ENCODE assay signal across 9 cellular contexts in genomic region chr21:42991992-42992740, GRCh38. TPM values are rescaled to one million over a fixed set of nuclear protein-coding genes. Genes with fewer than 3 reads are reported as not detected.
A peak's percentile ranks its signal among the peaks of the same experiment; 100 is the strongest.
DNase-seq lines count a peak whose midpoint lies in the region; ATAC-seq, FAIRE-seq and TF ChIP-seq lines count a peak whose summit lies in the region.
"Had no signal": no experiment of that assay in that cellular context is flagged by ENCODE, and none has a peak within 500 bp of the region (broad histone marks: within the 10 kb centered on the region; RNA-seq: fewer than 3 reads in every experiment).

No MANE protein-coding gene starts in this region.

- BruUV-seq in HepG2 (replicated peaks; lab: Mats Ljungman, UMichigan) = no TSS peak

- no peak overlapping the region for H3K9ac ChIP-seq in liver (ENCODE audit: low read depth in 1 of 2, low read length in 2 of 2)
- H3K9ac ChIP-seq in HepG2 (ENCODE audit: insufficient read depth, low read depth, low read length) = no peak overlapping the region
- no peak overlapping the region for H3K9ac ChIP-seq in duodenal mucosa (ENCODE audit: low read depth in 1 of 2, low read length in 2 of 2)
- H3K9ac ChIP-seq in mesendoderm (ENCODE audit: low read length) = no peak overlapping the region

- H3K4me2 ChIP-seq in HepG2 (ENCODE audit: low read depth, low read length) (no peak overlapping the region), mesendoderm (ENCODE audit: low read length) (no peak overlapping the region)

- no peak for TF ChIP-seq RAD21 in liver (IDR thresholded peaks at IDR 0.05)
- no peak for TF ChIP-seq RAD21 in HepG2 (CRISPR knock-in tag; IDR thresholded peaks at IDR 0.05)

- no peaks in the 10 kb centered on the region for H3K79me2 ChIP-seq in HepG2 (ENCODE audit: insufficient read depth, low read length)
- H3K79me2 ChIP-seq in mesendoderm (ENCODE audit: control insufficient read depth, insufficient read depth, low read length) = no peaks in the 10 kb centered on the region

- H3K27me3 ChIP-seq in liver (ENCODE audit: control insufficient read depth in 4 of 4, insufficient read depth in 4 of 4, low read length in 3 of 4) (no peaks in the 10 kb centered on the region), HepG2 (ENCODE audit: control insufficient read depth in 1 of 2, insufficient read depth in 2 of 2, low read length in 2 of 2) (no peaks in the 10 kb centered on the region), duodenal mucosa (ENCODE audit: control insufficient read depth in 1 of 2, insufficient read depth in 2 of 2, low read length in 2 of 2) (no peaks in the 10 kb centered on the region), mesendoderm (ENCODE audit: insufficient read depth, low read length, poor library complexity) (no peaks in the 10 kb centered on the region)

- DNase-seq in HepG2 (ENCODE audit: low spot score) = no peak
- peak; percentile 86 for DNase-seq in mesendoderm
- no peak for DNase-seq in NCI-H82 (lab: John Stamatoyannopoulos, UW)
- DNase-seq in naive thymus-derived CD8-positive, alpha-beta T cell = no peak
- DNase-seq in inferior parietal cortex (ENCODE audit: extremely low spot score) = no peak
- DNase-seq: cerebellar nuclear complex had no signal

- peak overlapping the region; percentile 35 for H3K56ac ChIP-seq in mesendoderm (ENCODE audit: low read length)

- POLR2A ChIA-PET in HepG2 (lab: Yijun Ruan, JAX) = no interaction called here
- POLR2A ChIA-PET in naive thymus-derived CD8-positive, alpha-beta T cell (lab: Charles Lee) = no interaction called here

- no peaks in the 10 kb centered on the region; the same call in 1 of the 2 replicates for H4K20me1 ChIP-seq in HepG2 (ENCODE audit: insufficient read depth, low read length)

- ATAC-seq in HepG2 (no peak), GM19324 (IDR thresholded peaks at IDR 0.05; ENCODE audit: low FRiP score, unreplicated experiment) (no peak)
- no peak for ATAC-seq in naive thymus-derived CD8-positive, alpha-beta T cell

- in situ Hi-C loops in HepG2 (cut with HindIII; ENCODE audit: extremely low pct_ligation_motif_present, low pct_unique_long_range_greater_than_20kb) = no loop called here

- H3K23ac ChIP-seq in mesendoderm (ENCODE audit: low read length) = no peak overlapping the region

- H3K4ac ChIP-seq in mesendoderm (ENCODE audit: low read depth, low read length) = peak overlapping the region; percentile 56

- H3K9me3 ChIP-seq in liver (ENCODE audit: control insufficient read depth in 4 of 4, low read length in 3 of 4) (no peaks in the 10 kb centered on the region), HepG2 (ENCODE audit: low read length) (no peaks in the 10 kb centered on the region), duodenal mucosa (ENCODE audit: control insufficient read depth in 1 of 2, low read length in 2 of 2) (no peaks in the 10 kb centered on the region)

- H2AK5ac ChIP-seq in mesendoderm (ENCODE audit: low read length) = no peak overlapping the region

- H3K27me3 Mint-ChIP-seq in naive thymus-derived CD8-positive, alpha-beta T cell = no peaks in the 10 kb centered on the region

- H3K18ac ChIP-seq in mesendoderm (ENCODE audit: low read length) = no peak overlapping the region

- no peak overlapping the region for H3K4me3 Mint-ChIP-seq in naive thymus-derived CD8-positive, alpha-beta T cell

- no peaks in the 10 kb centered on the region for H3K9me3 Mint-ChIP-seq in naive thymus-derived CD8-positive, alpha-beta T cell

- WGBS in liver = 72% methylated on average over 16 of the region's 16 CpGs
- 90% methylated on average over 16 of the region's 16 CpGs for WGBS in HepG2 (ENCODE audit: low lambda C conversion rate)
- WGBS in mesendoderm (ENCODE audit: extremely low coverage, insufficient coverage, low lambda C conversion rate) = no CpG with 5 or more reads among the region's 16 CpGs

- no peak overlapping the region for H2AFZ ChIP-seq in HepG2 (ENCODE audit: low read length)

- TF ChIP-seq CTCF in liver (IDR thresholded peaks at IDR 0.05; ENCODE audit: low read depth, low read length, missing input control) (no peak), HepG2 (CRISPR knock-in tag; IDR thresholded peaks at IDR 0.05) (no peak)

- peaks cover 3 to 28% (median 10%) of the 10 kb centered on the region in 4 donors for H3K4me1 Mint-ChIP-seq in naive thymus-derived CD8-positive, alpha-beta T cell

- no peak overlapping the region for H4K8ac ChIP-seq in mesendoderm (ENCODE audit: low read depth, low read length)

- no peak overlapping the region for H2BK5ac ChIP-seq in mesendoderm (ENCODE audit: low read length)

- H3K79me1 ChIP-seq in mesendoderm (ENCODE audit: low read length) = peaks cover 5% of the 10 kb centered on the region

- H3K36me3 Mint-ChIP-seq in naive thymus-derived CD8-positive, alpha-beta T cell = peaks cover 0 to 10% (median 0%) of the 10 kb centered on the region in 3 donors

- no peak overlapping the region for H2BK15ac ChIP-seq in mesendoderm (replicated peaks; ENCODE audit: low read depth)

- no peak overlapping the region for H2BK120ac ChIP-seq in mesendoderm (ENCODE audit: low read depth, low read length)

- intact Hi-C loops in HepG2 (cut with micrococcal nuclease; ENCODE audit: unreplicated experiment) = no loop called here

- no peak for TF ChIP-seq EP300 in HepG2 (IDR thresholded peaks at IDR 0.05; ENCODE audit: low read depth in 2 of 2, low read length in 2 of 2)
- TF ChIP-seq EP300 in HepG2 (CRISPR knock-in tag; IDR thresholded peaks at IDR 0.05; ENCODE audit: borderline replicate concordance) = no peak

- no peak for TF ChIP-seq POLR2A in HepG2 (IDR thresholded peaks at IDR 0.05; ENCODE audit: insufficient read depth in 1 of 2, low read depth in 2 of 2, low read length in 2 of 2)

- H3K4me1 ChIP-seq in liver (ENCODE audit: control insufficient read depth in 4 of 4, insufficient read depth in 4 of 4, low read length in 3 of 4) (no peaks in the 10 kb centered on the region), HepG2 (ENCODE audit: insufficient read depth, low read length) (no peaks in the 10 kb centered on the region), duodenal mucosa (ENCODE audit: control insufficient read depth in 1 of 2, insufficient read depth in 2 of 2, low read length in 2 of 2) (no peaks in the 10 kb centered on the region), mesendoderm (ENCODE audit: control insufficient read depth, low read depth, low read length) (peaks cover 3% of the 10 kb centered on the region)

- H3K27ac Mint-ChIP-seq in naive thymus-derived CD8-positive, alpha-beta T cell = peak overlapping the region in 2 of 10 donors; percentile 57 to 68

- H3K36me3 ChIP-seq in liver (ENCODE audit: control insufficient read depth in 4 of 4, insufficient read depth in 3 of 4, low read depth in 1 of 4, low read length in 3 of 4) (peaks cover 0 to 1% (median 0%) of the 10 kb centered on the region in 4 donors), HepG2 (replicated peaks in 1 of 2; ENCODE audit: control insufficient read depth in 1 of 2, insufficient read depth in 2 of 2, low read length in 2 of 2) (peaks cover 0 to 3% of the 10 kb centered on the region in 2 experiments; a peak in 3 of 5 replicates), duodenal mucosa (ENCODE audit: control insufficient read depth in 1 of 2, insufficient read depth in 2 of 2, low read length in 2 of 2) (no peaks in the 10 kb centered on the region), mesendoderm (ENCODE audit: control insufficient read depth, insufficient read depth, low read length) (peaks cover 1% of the 10 kb centered on the region)

- H3K4me3 ChIP-seq in liver (ENCODE audit: low read depth in 1 of 3, low read length in 3 of 3) = no peak overlapping the region
- H3K4me3 ChIP-seq in HepG2 (replicated peaks in 1 of 3; ENCODE audit: insufficient read depth in 1 of 3, low read depth in 2 of 3, low read length in 3 of 3) = no peak overlapping the region
- no peak overlapping the region for H3K4me3 ChIP-seq in duodenal mucosa (ENCODE audit: low read depth in 1 of 2, low read length in 2 of 2)
- H3K4me3 ChIP-seq in mesendoderm (ENCODE audit: low read length) = no peak overlapping the region

- H3K27ac ChIP-seq in liver (ENCODE audit: low read depth in 1 of 2, low read length in 2 of 2) = peak overlapping the region in 1 of 2 donors; percentile 38
- no peak overlapping the region for H3K27ac ChIP-seq in HepG2 (ENCODE audit: extremely low read length, insufficient read depth, low read length)
- H3K27ac ChIP-seq in duodenal mucosa (ENCODE audit: low read depth, low read length) = peak overlapping the region; percentile 41
- H3K27ac ChIP-seq in mesendoderm (ENCODE audit: low read depth, low read length) = no peak overlapping the region

- CTCF ChIA-PET in HepG2 (lab: Yijun Ruan, JAX; ENCODE audit: low intra/inter-chr PET ratio, low total read pairs) = no interaction called here

- no peak overlapping the region for H4K5ac ChIP-seq in mesendoderm (ENCODE audit: low read length)

- FAIRE-seq in HepG2 (lab: Jason Lieb, UNC) = no peak

RNA-seq across cellular contexts. Expression of gene PKNOX1, which starts 17.8 kb away (rescaled TPM):
- 1 to 10 TPM; 6.4 to 9.6 TPM for total RNA-seq in liver
- polyA plus RNA-seq in liver = 10 to 100 TPM in 1 of 2 donors, 1 to 10 TPM in 1; 2.8 to 10.3 TPM
- 7.9 and 9.6 TPM in 2 replicates for total RNA-seq in HepG2 (2016; rRNA removed; fragmentation: Illumina TruSeq; extraction: Trizol)
- 10.4 and 11.3 TPM in 2 replicates for total RNA-seq in HepG2 (2016; cell fraction: cytosol; rRNA removed; fragmentation: Illumina TruSeq; extraction: Trizol; ENCODE audit: low read depth)
- 8.3 and 11.1 TPM in 2 replicates for total RNA-seq in HepG2 (2016; cell fraction: insoluble cytoplasmic fraction; rRNA removed; fragmentation: Illumina TruSeq; extraction: Trizol)
- 8.1 and 10.2 TPM in 2 replicates for total RNA-seq in HepG2 (2016; cell fraction: membrane; rRNA removed; fragmentation: Illumina TruSeq; extraction: Trizol)
- 6.8 and 7.1 TPM in 2 replicates for total RNA-seq in HepG2 (2016; cell fraction: nucleus; rRNA removed; fragmentation: Illumina TruSeq; extraction: Trizol)
- 16.2 and 18.1 TPM in 2 replicates for polyA plus RNA-seq in HepG2 (2011; rRNA removed)
- 10.4 and 10.8 TPM in 2 replicates for polyA plus RNA-seq in HepG2 (2011; cell fraction: cytosol; rRNA removed)
- 11.1 and 12.2 TPM in 2 replicates for polyA plus RNA-seq in HepG2 (2011; cell fraction: nucleus; rRNA removed)
- 6.2 and 9.4 TPM in 2 replicates for polyA plus RNA-seq in HepG2 (2012)
- polyA plus RNA-seq in HepG2 (2016; cell fraction: cytosol; fragmentation: Illumina TruSeq; extraction: Trizol; ENCODE audit: low read depth) = 3.1 and 3.2 TPM in 2 replicates
- 10.6 and 11.3 TPM in 2 replicates for polyA plus RNA-seq in HepG2 (2016; cell fraction: insoluble cytoplasmic fraction; fragmentation: Illumina TruSeq; extraction: Trizol; ENCODE audit: low read depth)
- polyA plus RNA-seq in HepG2 (2016; cell fraction: membrane; fragmentation: Illumina TruSeq; extraction: Trizol; ENCODE audit: low read depth) = 3.8 and 5.8 TPM in 2 replicates
- polyA plus RNA-seq in HepG2 (2016; cell fraction: nucleus; fragmentation: Illumina TruSeq; extraction: Trizol; ENCODE audit: insufficient read depth, low read depth) = 8.0 and 10.4 TPM in 2 replicates
- 10.6 and 33.3 TPM in 2 replicates for polyA minus RNA-seq in HepG2 (2011; rRNA and poly(A)+ RNA removed; ENCODE audit: low replicate concordance)
- polyA minus RNA-seq in HepG2 (2011; cell fraction: cytosol; rRNA and poly(A)+ RNA removed) = 8.1 and 9.1 TPM in 2 replicates
- 9.9 and 18.2 TPM in 2 replicates for polyA minus RNA-seq in HepG2 (2011; cell fraction: nucleus; rRNA and poly(A)+ RNA removed)
- polyA plus RNA-seq in mesendoderm (2013, experiment 1 of 2) = 9.7 TPM
- 9.7 TPM for polyA plus RNA-seq in mesendoderm (2013, experiment 2 of 2)
- 10 to 100 TPM; 18.6 to 20.8 TPM for total RNA-seq in naive thymus-derived CD8-positive, alpha-beta T cell
- polyA plus RNA-seq in naive thymus-derived CD8-positive, alpha-beta T cell = 10 to 100 TPM; 16.2 to 18.6 (median 17.9) TPM
